ENCODE assay signal across 11 cellular contexts in genomic region chr2:72863046-72863445, GRCh38. TPM values are rescaled to one million over a fixed set of nuclear protein-coding genes. Genes with fewer than 3 reads are reported as not detected.
A peak's percentile ranks its signal among the peaks of the same experiment; 100 is the strongest.
DNase-seq lines count a peak whose midpoint lies in the region; ATAC-seq and TF ChIP-seq lines count a peak whose summit lies in the region.
"Had no signal": no experiment of that assay in that cellular context is flagged by ENCODE, and none has a peak within 500 bp of the region (broad histone marks: within the 10 kb centered on the region; RNA-seq: fewer than 3 reads in every experiment).

No MANE protein-coding gene starts in this region.

- H3K27ac Mint-ChIP-seq in activated naive CD8-positive, alpha-beta T cell treated with anti-CD3 and anti-CD28 coated beads, Interleukin-2, amount 10 ng/mL, durations not matched to agents 7 days and 5 days, result no peak overlapping the region
- H3K27ac Mint-ChIP-seq in activated naive CD8-positive, alpha-beta T cell treated with anti-CD3 and anti-CD28 coated beads, Interleukin-2, amount 50 U/mL, for 24 hours, result no peak overlapping the region
- H3K27ac Mint-ChIP-seq: immature natural killer cell had no signal

- H3K27me3 ChIP-seq in SJCRH30 (no peaks in the 10 kb centered on the region), iPS DF 6.9 (ENCODE audit: control insufficient read depth, insufficient read depth, low read length) (no peaks in the 10 kb centered on the region), stomach (peaks cover 0 to 45% (median 10%) of the 10 kb centered on the region in 3 donors)

- POLR2A ChIA-PET in activated naive CD8-positive, alpha-beta T cell treated with anti-CD3 and anti-CD28 coated beads, Interleukin-2, amount 10 ng/mL, durations not matched to agents 7 days and 5 days (lab: Charles Lee), result no interaction called here

- H3K36me3 ChIP-seq in SJCRH30, result no peaks in the 10 kb centered on the region
- no peaks in the 10 kb centered on the region for H3K36me3 ChIP-seq in iPS DF 6.9 (ENCODE audit: control insufficient read depth, insufficient read depth, low read length)
- H3K36me3 ChIP-seq in stomach, result no peaks in the 10 kb centered on the region
- H3K36me3 ChIP-seq: breast epithelium had no signal

- intact Hi-C loops in stomach (cut with DNase I; ENCODE audit: low total_unique reads), result no loop called here

- H3K4me1 Mint-ChIP-seq in activated naive CD8-positive, alpha-beta T cell treated with anti-CD3 and anti-CD28 coated beads, Interleukin-2, amount 10 ng/mL, durations not matched to agents 7 days and 5 days, result peaks cover 12% of the 10 kb centered on the region
- H3K4me1 Mint-ChIP-seq in activated naive CD8-positive, alpha-beta T cell treated with anti-CD3 and anti-CD28 coated beads, Interleukin-2, amount 50 U/mL, for 24 hours, result peaks cover 16% of the 10 kb centered on the region

- H3K27ac ChIP-seq in SJCRH30 (no peak overlapping the region), iPS DF 6.9 (ENCODE audit: low read length) (no peak overlapping the region), stomach (no peak overlapping the region)
- H3K27ac ChIP-seq: breast epithelium had no signal

- TF ChIP-seq CTCF in stomach (IDR thresholded peaks at IDR 0.05), result no peak

- H3K4me1 ChIP-seq in SJCRH30, result no peaks in the 10 kb centered on the region
- H3K4me1 ChIP-seq in iPS DF 6.9 (ENCODE audit: control insufficient read depth, insufficient read depth, low read length), result peaks cover 2% of the 10 kb centered on the region; the same call in 1 of the 2 replicates
- peaks cover 4 to 13% (median 11%) of the 10 kb centered on the region in 4 donors for H3K4me1 ChIP-seq in stomach
- H3K4me1 ChIP-seq: breast epithelium had no signal

- H3K9me3 ChIP-seq in SJCRH30 (replicated peaks) (no peaks in the 10 kb centered on the region), iPS DF 6.9 (ENCODE audit: control insufficient read depth, insufficient read depth, low read length) (no peaks in the 10 kb centered on the region), stomach (no peaks in the 10 kb centered on the region)
- H3K9me3 ChIP-seq: breast epithelium had no signal

- H3K36me3 Mint-ChIP-seq in activated naive CD8-positive, alpha-beta T cell treated with anti-CD3 and anti-CD28 coated beads, Interleukin-2, amount 10 ng/mL, durations not matched to agents 7 days and 5 days, result no peaks in the 10 kb centered on the region
- no peaks in the 10 kb centered on the region for H3K36me3 Mint-ChIP-seq in activated naive CD8-positive, alpha-beta T cell treated with anti-CD3 and anti-CD28 coated beads, Interleukin-2, amount 50 U/mL, for 24 hours (ENCODE audit: low read depth)
- H3K36me3 Mint-ChIP-seq: immature natural killer cell, naive B cell had no signal

- TF ChIP-seq POLR2A in stomach (IDR thresholded peaks at IDR 0.05), result no peak

- H3K4me3 ChIP-seq in SJCRH30 (peak overlapping the region; percentile 14; the same call in 1 of the 2 replicates), iPS DF 6.9 (ENCODE audit: low read length) (peak overlapping the region; percentile 37; the same call in 1 of the 2 replicates), stomach (peak overlapping the region in 3 of 4 donors; percentile 24 to 35 (median 26))

- no peak for DNase-seq in activated naive CD8-positive, alpha-beta T cell treated with anti-CD3 and anti-CD28 coated beads, Interleukin-2, amount 10 ng/mL, durations not matched to agents 7 days and 5 days
- DNase-seq in activated naive CD8-positive, alpha-beta T cell treated with anti-CD3 and anti-CD28 coated beads, Interleukin-2, amount 50 U/mL, for 24 hours, result no peak
- no peak for DNase-seq in SJCRH30
- DNase-seq in iPS DF 6.9 (ENCODE audit: low read depth, low spot score), result no peak
- DNase-seq in stomach, result no peak
- no peak for DNase-seq in SHP77 treated with DMSO at 0.1 percent for 48 hours (lab: John Stamatoyannopoulos, UW)
- DNase-seq in HCEC 1CT, result no peak
- no peak for DNase-seq in activated CD4-positive, alpha-beta T cell treated with anti-CD3 and anti-CD28 coated beads, Interleukin-2, amount 50 U/mL, for 48 hours

- ATAC-seq in activated naive CD8-positive, alpha-beta T cell treated with anti-CD3 and anti-CD28 coated beads, Interleukin-2, amount 10 ng/mL, durations not matched to agents 7 days and 5 days (ENCODE audit: low read depth), result no peak
- no peak for ATAC-seq in activated naive CD8-positive, alpha-beta T cell treated with anti-CD3 and anti-CD28 coated beads, Interleukin-2, amount 50 U/mL, for 24 hours

- H3K4me3 Mint-ChIP-seq in activated naive CD8-positive, alpha-beta T cell treated with anti-CD3 and anti-CD28 coated beads, Interleukin-2, amount 10 ng/mL, durations not matched to agents 7 days and 5 days, result peak overlapping the region; percentile 79
- no peak overlapping the region for H3K4me3 Mint-ChIP-seq in activated naive CD8-positive, alpha-beta T cell treated with anti-CD3 and anti-CD28 coated beads, Interleukin-2, amount 50 U/mL, for 24 hours

- H3K27me3 Mint-ChIP-seq in activated naive CD8-positive, alpha-beta T cell treated with anti-CD3 and anti-CD28 coated beads, Interleukin-2, amount 10 ng/mL, durations not matched to agents 7 days and 5 days, result peaks cover 54% of the 10 kb centered on the region
- peaks cover 64% of the 10 kb centered on the region for H3K27me3 Mint-ChIP-seq in activated naive CD8-positive, alpha-beta T cell treated with anti-CD3 and anti-CD28 coated beads, Interleukin-2, amount 50 U/mL, for 24 hours

- no CpG with 5 or more reads among the region's 13 CpGs for WGBS in iPS DF 6.9 (ENCODE audit: insufficient coverage, insufficient read length)
- 38 to 55% (median 49%) methylated on average over 13 of the region's 13 CpGs for WGBS in stomach, 5 donors

- TF ChIP-seq EP300 in stomach (IDR thresholded peaks at IDR 0.05), result no peak

- H3K9me3 Mint-ChIP-seq in activated naive CD8-positive, alpha-beta T cell treated with anti-CD3 and anti-CD28 coated beads, Interleukin-2, amount 10 ng/mL, durations not matched to agents 7 days and 5 days, result no peaks in the 10 kb centered on the region
- H3K9me3 Mint-ChIP-seq in activated naive CD8-positive, alpha-beta T cell treated with anti-CD3 and anti-CD28 coated beads, Interleukin-2, amount 50 U/mL, for 24 hours, result no peaks in the 10 kb centered on the region
- H3K9me3 Mint-ChIP-seq: immature natural killer cell had no signal

RNA-seq across cellular contexts. Expression of gene SPR, which starts 24.2 kb away (rescaled TPM):
- total RNA-seq in activated naive CD8-positive, alpha-beta T cell treated with anti-CD3 and anti-CD28 coated beads, Interleukin-2, amount 10 ng/mL, durations not matched to agents 7 days and 5 days, result under 1 TPM; 0.60 to 0.80 TPM
- total RNA-seq in SJCRH30 (2014; rRNA removed; shearing (Covaris generic)), result 34.3 and 37.3 TPM in 2 replicates
- 100 to 1,000 TPM in 1 of 5 donors, 10 to 100 TPM in 4; 11.7 to 133 (median 63.8) TPM for total RNA-seq in stomach
- 10 to 100 TPM; 42.2 to 49.2 (median 48.9) TPM for polyA plus RNA-seq in stomach

RNA-seq across cellular contexts. Expression of gene EXOC6B, which starts 37.2 kb away (rescaled TPM):
- total RNA-seq in activated naive CD8-positive, alpha-beta T cell treated with anti-CD3 and anti-CD28 coated beads, Interleukin-2, amount 10 ng/mL, durations not matched to agents 7 days and 5 days, result 10 to 100 TPM; 20.7 to 22.7 TPM
- total RNA-seq in SJCRH30 (2014; rRNA removed; shearing (Covaris generic)), result 24.2 and 24.8 TPM in 2 replicates
- total RNA-seq in stomach, result 10 to 100 TPM; 26.1 to 57.2 (median 35.7) TPM
- 1 to 10 TPM; 3.4 to 5.2 (median 3.9) TPM for polyA plus RNA-seq in stomach

RNA-seq across cellular contexts. Expression of gene EMX1, which starts 54.3 kb away (rescaled TPM):
- total RNA-seq in activated naive CD8-positive, alpha-beta T cell treated with anti-CD3 and anti-CD28 coated beads, Interleukin-2, amount 10 ng/mL, durations not matched to agents 7 days and 5 days, result not detected
- not detected in 2 replicates for total RNA-seq in SJCRH30 (2014; rRNA removed; shearing (Covaris generic))
- 10 to 100 TPM in 1 of 5 donors, not detected in 4; 32.1 TPM for total RNA-seq in stomach
- under 1 TPM in 2 of 3 donors, not detected in 1; 0.18 to 0.62 TPM for polyA plus RNA-seq in stomach
- polyA plus RNA-seq: immature natural killer cell had no signal

Comparison
In these comparisons a context has a peak if more than half of its experiments do, and no peak if none do; other contexts are left out.
1. RNA of gene SPR, which starts 24.2 kb away (total RNA-seq): 11.7 to 133 TPM in stomach and 34.3 to 37.3 TPM in SJCRH30; 0.60 to 0.80 TPM in activated naive CD8-positive, alpha-beta T cell treated with anti-CD3 and anti-CD28 coated beads, Interleukin-2, amount 10 ng/mL, durations not matched to agents 7 days and 5 days; every median in the first group is over 4 times any median in the second.
2. Peak in every context shown above with its lines, with median percentiles within 50 percentile points of each other: H3K4me3 ChIP-seq.